Comparison of ENCODE assay signal across 10 cellular contexts in genomic region chr14:51092965-51093364, GRCh38. TPM values are rescaled to one million over a fixed set of nuclear protein-coding genes. Genes with fewer than 3 reads are reported as not detected.
A peak's percentile ranks its signal among the peaks of the same experiment; 100 is the strongest.
DNase-seq lines count a peak whose midpoint lies in the region; ATAC-seq and TF ChIP-seq lines count a peak whose summit lies in the region.
"Had no signal": no experiment of that assay in that cellular context is flagged by ENCODE, and none has a peak within 500 bp of the region (broad histone marks: within the 10 kb centered on the region; RNA-seq: fewer than 3 reads in every experiment).

No MANE protein-coding gene starts in this region.

- no peak overlapping the region for H3K4me2 ChIP-seq in OCI-LY7 (ENCODE audit: low read length)

- H3K9me2 ChIP-seq in OCI-LY7 (ENCODE audit: insufficient read depth, low read length) = no peaks in the 10 kb centered on the region

- H3K27ac ChIP-seq in HEK293 (ENCODE audit: extremely low read depth, low read depth, low read length) (peak overlapping the region; percentile 96; the same call in 1 of the 2 replicates), OCI-LY7 (ENCODE audit: low read depth, low read length, poor library complexity, severe bottlenecking) (no peak overlapping the region)
- H3K27ac ChIP-seq: cardiac muscle cell had no signal

- peak overlapping the region; percentile 3 to 48 for H3K4me3 Mint-ChIP-seq in effector memory CD8-positive, alpha-beta T cell
- peak overlapping the region; percentile 87 for H3K4me3 Mint-ChIP-seq in osteocyte (ENCODE audit: unreplicated experiment)
- H3K4me3 Mint-ChIP-seq: HFFc6 had no signal

- H3K27me3 Mint-ChIP-seq in effector memory CD8-positive, alpha-beta T cell = peaks cover 7 to 37% of the 10 kb centered on the region in 2 donors
- peaks cover 8% of the 10 kb centered on the region for H3K27me3 Mint-ChIP-seq in osteocyte (ENCODE audit: unreplicated experiment)

- H3K4me1 Mint-ChIP-seq in effector memory CD8-positive, alpha-beta T cell (ENCODE audit: low read depth in 2 of 2) = peaks cover 13 to 14% of the 10 kb centered on the region in 2 donors
- peaks cover 36% of the 10 kb centered on the region for H3K4me1 Mint-ChIP-seq in osteocyte (ENCODE audit: unreplicated experiment)

- TF ChIP-seq CTCF in HEK293 (tag by site-specific recombination; IDR thresholded peaks at IDR 0.05) (no peak), osteocyte (IDR thresholded peaks at IDR 0.05) (no peak), mucosa of descending colon (IDR thresholded peaks at IDR 0.05) (no peak), OCI-LY7 (conservative IDR thresholded peaks at IDR 0.05; ENCODE audit: low read length) (no peak)

- peaks cover 49% of the 10 kb centered on the region for H3K4me1 ChIP-seq in HEK293 (ENCODE audit: control insufficient read depth, insufficient read depth, low read length)
- H3K4me1 ChIP-seq in mucosa of descending colon (ENCODE audit: low read depth) = peaks cover 17% of the 10 kb centered on the region
- H3K4me1 ChIP-seq in OCI-LY7 (ENCODE audit: insufficient read depth, low read length, poor library complexity, severe bottlenecking) = peaks cover 13% of the 10 kb centered on the region

- H3K4me3 ChIP-seq in HEK293 (ENCODE audit: low read depth, low read length) = peak overlapping the region; percentile 74
- no peak overlapping the region for H3K4me3 ChIP-seq in mucosa of descending colon
- no peak overlapping the region for H3K4me3 ChIP-seq in OCI-LY7 (ENCODE audit: low read depth, low read length, poor library complexity, severe bottlenecking)

- CTCF ChIA-PET in HEK293 (lab: Yijun Ruan, JAX) = interaction anchor here (0.8 to 1.7 kb wide), 3 partner anchors 64 to 138 kb away, joined by 3 to 9 read pairs (median 4); no protein-coding TSS in a partner anchor
- CTCF ChIA-PET in OCI-LY7 (lab: Charles Lee; ENCODE audit: unreplicated experiment) = no interaction called here

- no peaks in the 10 kb centered on the region for H3K9me3 Mint-ChIP-seq in effector memory CD8-positive, alpha-beta T cell
- H3K9me3 Mint-ChIP-seq in osteocyte (ENCODE audit: unreplicated experiment) = no peaks in the 10 kb centered on the region
- H3K9me3 Mint-ChIP-seq: HFFc6 had no signal

- H3K9me3 ChIP-seq in HEK293 (ENCODE audit: control insufficient read depth, insufficient read depth, low read depth, low read length) (no peaks in the 10 kb centered on the region), mucosa of descending colon (no peaks in the 10 kb centered on the region), OCI-LY7 (ENCODE audit: low read length) (no peaks in the 10 kb centered on the region)

- H3K36me3 ChIP-seq in HEK293 (ENCODE audit: control insufficient read depth in 2 of 2, insufficient read depth in 1 of 2, low read length in 2 of 2) (no peaks in the 10 kb centered on the region), mucosa of descending colon (ENCODE audit: low read depth) (no peaks in the 10 kb centered on the region), OCI-LY7 (ENCODE audit: insufficient read depth, low read length) (no peaks in the 10 kb centered on the region)
- H3K36me3 ChIP-seq: cardiac muscle cell had no signal

- DNase-seq in NCI-H748 (lab: John Stamatoyannopoulos, UW; ENCODE audit: unreplicated experiment) = peak; percentile 45
- no peak for DNase-seq in NCI-H748 treated with DMSO at 0.1 percent for 48 hours (lab: John Stamatoyannopoulos, UW)
- DNase-seq in effector memory CD8-positive, alpha-beta T cell = no peak
- no peak for DNase-seq in osteocyte (ENCODE audit: extremely low spot score, unreplicated experiment)
- no peak for DNase-seq in mucosa of descending colon
- DNase-seq in OCI-LY7 (ENCODE audit: low spot score) = no peak
- no peak for DNase-seq in NCI-H1417 treated with DMSO at 0.1 percent for 48 hours (lab: John Stamatoyannopoulos, UW)
- DNase-seq: HFFc6 had no signal

- H3K79me2 ChIP-seq in OCI-LY7 (ENCODE audit: insufficient read depth, low read depth, low read length) = no peaks in the 10 kb centered on the region

- POLR2A ChIA-PET in HEK293 (lab: Yijun Ruan, JAX) = interaction anchor here (0.5 to 1.2 kb wide), 3 partner anchors 15 to 149 kb away, joined by 3 read pairs; partner anchors contain the start of gene PYGL
- POLR2A ChIA-PET in OCI-LY7 (lab: Charles Lee) = no interaction called here

- H3K36me3 Mint-ChIP-seq in effector memory CD8-positive, alpha-beta T cell (ENCODE audit: insufficient read depth) = peaks cover 8% of the 10 kb centered on the region
- no peaks in the 10 kb centered on the region for H3K36me3 Mint-ChIP-seq in osteocyte (ENCODE audit: unreplicated experiment)

- intact Hi-C loops in mucosa of descending colon (cut with DNase I, micrococcal nuclease) (loop anchor here (10.0 kb wide), 2 partner anchors 102 to 122 kb away; no protein-coding TSS in a partner anchor), OCI-LY7 (cut with micrococcal nuclease; ENCODE audit: unreplicated experiment) (loop anchor here (10.0 kb wide), 1 partner anchor 138 kb away; no protein-coding TSS in a partner anchor)

- no peaks in the 10 kb centered on the region for H4K20me1 ChIP-seq in OCI-LY7 (ENCODE audit: insufficient read depth, low read length)

- no peak overlapping the region for H2AFZ ChIP-seq in OCI-LY7 (ENCODE audit: low read length)

- BruUV-seq in OCI-LY7 (replicated peaks; lab: Mats Ljungman, UMichigan) = no TSS peak

- no peak overlapping the region for H3K27ac Mint-ChIP-seq in effector memory CD8-positive, alpha-beta T cell
- H3K27ac Mint-ChIP-seq in osteocyte (ENCODE audit: unreplicated experiment) = no peak overlapping the region
- H3K27ac Mint-ChIP-seq: HFFc6 had no signal

- no peak for ATAC-seq in effector memory CD8-positive, alpha-beta T cell (replicated peaks)
- no peak for ATAC-seq in mucosa of descending colon

TF ChIP-seq in HEK293, 187 proteins besides CTCF, POLR2A, EP300 and RAD21 (continues in another document):
- TF ChIP-seq ZNF18 (tag by site-specific recombination; IDR thresholded peaks at IDR 0.05) (no peak), ZNF404 (tag by site-specific recombination; IDR thresholded peaks at IDR 0.05) (no peak), ZNF670 (tag by site-specific recombination; IDR thresholded peaks at IDR 0.05; ENCODE audit: low read depth) (no peak), ZNF114 (tag by site-specific recombination; IDR thresholded peaks at IDR 0.05) (no peak), YY1 (tag by site-specific recombination; IDR thresholded peaks at IDR 0.05) (no peak), ZNF785 (tag by site-specific recombination; IDR thresholded peaks at IDR 0.05) (no peak), ZNF701 (tag by site-specific recombination; IDR thresholded peaks at IDR 0.05) (no peak), ZNF138 (tag by site-specific recombination; IDR thresholded peaks at IDR 0.05; ENCODE audit: borderline replicate concordance) (no peak), ZNF324 (tag by site-specific recombination; IDR thresholded peaks at IDR 0.05) (no peak), ZSCAN16 (tag by site-specific recombination; IDR thresholded peaks at IDR 0.05) (peak; percentile 90), ZNF155 (tag by site-specific recombination; IDR thresholded peaks at IDR 0.05) (no peak), ZNF585B (tag by site-specific recombination; IDR thresholded peaks at IDR 0.05) (no peak), PBX3 (CRISPR knock-in tag; IDR thresholded peaks at IDR 0.05) (no peak), KLF1 (tag by site-specific recombination; IDR thresholded peaks at IDR 0.05) (no peak), ZIC2 (tag by site-specific recombination; IDR thresholded peaks at IDR 0.05) (no peak), ZNF677 (tag by site-specific recombination; IDR thresholded peaks at IDR 0.05) (no peak)
- TF ChIP-seq, protein P1, sequence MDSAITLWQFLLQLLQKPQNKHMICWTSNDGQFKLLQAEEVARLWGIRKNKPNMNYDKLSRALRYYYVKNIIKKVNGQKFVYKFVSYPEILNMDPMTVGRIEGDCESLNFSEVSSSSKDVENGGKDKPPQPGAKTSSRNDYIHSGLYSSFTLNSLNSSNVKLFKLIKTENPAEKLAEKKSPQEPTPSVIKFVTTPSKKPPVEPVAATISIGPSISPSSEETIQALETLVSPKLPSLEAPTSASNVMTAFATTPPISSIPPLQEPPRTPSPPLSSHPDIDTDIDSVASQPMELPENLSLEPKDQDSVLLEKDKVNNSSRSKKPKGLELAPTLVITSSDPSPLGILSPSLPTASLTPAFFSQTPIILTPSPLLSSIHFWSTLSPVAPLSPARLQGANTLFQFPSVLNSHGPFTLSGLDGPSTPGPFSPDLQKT (IDR thresholded peaks at IDR 0.05; ENCODE audit: borderline replicate concordance, low read depth, low read length) = no peak

RNA-seq across cellular contexts. Expression of gene TRIM9, which starts 1.9 kb away (rescaled TPM):
- total RNA-seq in osteocyte (4.4 and 4.8 TPM in 2 replicates), mucosa of descending colon (1 to 10 TPM in 2 of 3 donors, under 1 TPM in 1; 0.72 to 8.7 (median 3.9) TPM), OCI-LY7 (2022) (4.7 and 7.9 TPM in 2 replicates)
- total RNA-seq in OCI-LY7 (2014; rRNA removed; shearing (Covaris generic)) = 0.39 and 1.4 TPM in 2 replicates
